Comparison of ENCODE assay signal across 8 cellular contexts in the genomic region with DNA sequence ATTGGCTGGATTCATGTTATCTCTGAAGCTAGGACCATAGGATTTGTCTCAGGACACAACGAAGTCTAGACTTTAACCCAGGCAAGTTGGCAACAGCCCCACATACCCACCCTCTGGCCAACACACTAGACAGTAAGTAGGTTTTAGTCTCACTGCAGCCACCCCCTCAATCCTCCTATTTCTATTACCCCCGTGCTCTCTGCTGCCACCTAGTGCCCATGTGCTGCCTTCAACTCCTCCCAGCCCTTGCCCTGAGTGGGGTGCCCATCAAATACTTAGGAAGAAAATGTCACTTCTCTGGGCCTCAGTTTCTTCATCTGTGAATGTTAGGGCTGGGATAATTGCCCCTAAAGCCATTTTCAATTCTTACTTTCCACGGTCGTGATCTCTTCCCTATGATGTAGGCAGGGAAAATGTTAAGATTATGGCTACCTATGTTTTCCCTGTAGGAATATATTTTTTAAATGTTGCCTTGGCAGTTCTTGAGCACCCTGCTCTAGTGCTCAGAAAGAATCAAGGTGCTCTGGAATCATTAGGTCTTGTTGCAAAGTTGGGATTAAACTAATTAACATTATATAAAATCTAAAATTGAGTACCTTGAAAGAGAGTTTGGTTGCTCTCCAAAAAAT.
DNase-seq lines count a peak whose midpoint lies in the region; ATAC-seq, FAIRE-seq and TF ChIP-seq lines count a peak whose summit lies in the region.

No MANE protein-coding gene starts in this region.

- DNase-seq in Calu3 (peak; percentile 76), WTC11 (ENCODE audit: low spot score) (peak; percentile 75), iPS-NIHi7 (ENCODE audit: extremely low spot score) (peak; percentile 64), frontal cortex (ENCODE audit: low spot score in 2 of 2) (no peak), amygdala (lab: John Stamatoyannopoulos, UW) (no peak), cerebellum (ENCODE audit: low spot score) (no peak), cardiac septum (ENCODE audit: low spot score) (no peak)

- no TSS peak for BruUV-seq in Calu3 (replicated peaks; lab: Mats Ljungman, UMichigan)

- ATAC-seq in HG02885 (IDR thresholded peaks at IDR 0.05; ENCODE audit: poor library complexity, unreplicated experiment) (peak; percentile 56), WTC11 (peak; percentile 68)

- no peak overlapping the region for H3K27ac Mint-ChIP-seq in Calu3 (ENCODE audit: unreplicated experiment)
- H3K27ac Mint-ChIP-seq in WTC11: no peak overlapping the region

- peaks cover 50% of the 10 kb centered on the region for H3K27me3 Mint-ChIP-seq in Calu3 (ENCODE audit: unreplicated experiment)
- peaks cover 36% of the 10 kb centered on the region for H3K27me3 Mint-ChIP-seq in WTC11 (ENCODE audit: low read depth)

- no peak for FAIRE-seq in frontal cortex (lab: Jason Lieb, UNC)

- intact Hi-C loops in Calu3 (cut with micrococcal nuclease; ENCODE audit: unreplicated experiment): loop anchor here (1.0 to 10.0 kb wide), 4 partner anchors 14 to 451 kb away; no protein-coding TSS in a partner anchor
- intact Hi-C loops in cardiac septum (cut with DNase I): loop anchor here (5.0 kb wide), 1 partner anchor 224 kb away; no protein-coding TSS in a partner anchor

- H3K36me3 Mint-ChIP-seq in Calu3 (ENCODE audit: insufficient read depth, unreplicated experiment) (no peaks in the 10 kb centered on the region), WTC11 (no peaks in the 10 kb centered on the region)

- TF ChIP-seq CTCF in Calu3 (IDR thresholded peaks at IDR 0.05; ENCODE audit: unreplicated experiment) (peak; percentile 89), WTC11 (IDR thresholded peaks at IDR 0.05) (peak; percentile 74)

- H3K4me1 Mint-ChIP-seq in Calu3 (ENCODE audit: low read depth, unreplicated experiment) (no peaks in the 10 kb centered on the region), WTC11 (no peaks in the 10 kb centered on the region)

- no peak overlapping the region for H3K4me3 Mint-ChIP-seq in Calu3 (ENCODE audit: low read depth, unreplicated experiment)
- H3K4me3 Mint-ChIP-seq in WTC11: no peak overlapping the region

- CTCF ChIA-PET in Calu3 (lab: Charles Lee) (interaction anchor here (1.6 to 1.8 kb wide), 2 partner anchors 14 to 224 kb away, joined by 5 read pairs; no protein-coding TSS in a partner anchor), WTC11 (lab: Charles Lee) (interaction anchor here (0.7 to 2.3 kb wide), 2 partner anchors 14 to 30 kb away, joined by 5 to 10 read pairs; no protein-coding TSS in a partner anchor)

- POLR2A ChIA-PET in WTC11 (lab: Charles Lee): no interaction called here

- H3K9me3 Mint-ChIP-seq in Calu3 (ENCODE audit: low read depth, unreplicated experiment): no peaks in the 10 kb centered on the region
- H3K9me3 Mint-ChIP-seq in WTC11: no peaks in the 10 kb centered on the region

TF ChIP-seq in WTC11, 78 proteins besides CTCF, POLR2A, EP300 and RAD21:
- TF ChIP-seq, protein P1, sequence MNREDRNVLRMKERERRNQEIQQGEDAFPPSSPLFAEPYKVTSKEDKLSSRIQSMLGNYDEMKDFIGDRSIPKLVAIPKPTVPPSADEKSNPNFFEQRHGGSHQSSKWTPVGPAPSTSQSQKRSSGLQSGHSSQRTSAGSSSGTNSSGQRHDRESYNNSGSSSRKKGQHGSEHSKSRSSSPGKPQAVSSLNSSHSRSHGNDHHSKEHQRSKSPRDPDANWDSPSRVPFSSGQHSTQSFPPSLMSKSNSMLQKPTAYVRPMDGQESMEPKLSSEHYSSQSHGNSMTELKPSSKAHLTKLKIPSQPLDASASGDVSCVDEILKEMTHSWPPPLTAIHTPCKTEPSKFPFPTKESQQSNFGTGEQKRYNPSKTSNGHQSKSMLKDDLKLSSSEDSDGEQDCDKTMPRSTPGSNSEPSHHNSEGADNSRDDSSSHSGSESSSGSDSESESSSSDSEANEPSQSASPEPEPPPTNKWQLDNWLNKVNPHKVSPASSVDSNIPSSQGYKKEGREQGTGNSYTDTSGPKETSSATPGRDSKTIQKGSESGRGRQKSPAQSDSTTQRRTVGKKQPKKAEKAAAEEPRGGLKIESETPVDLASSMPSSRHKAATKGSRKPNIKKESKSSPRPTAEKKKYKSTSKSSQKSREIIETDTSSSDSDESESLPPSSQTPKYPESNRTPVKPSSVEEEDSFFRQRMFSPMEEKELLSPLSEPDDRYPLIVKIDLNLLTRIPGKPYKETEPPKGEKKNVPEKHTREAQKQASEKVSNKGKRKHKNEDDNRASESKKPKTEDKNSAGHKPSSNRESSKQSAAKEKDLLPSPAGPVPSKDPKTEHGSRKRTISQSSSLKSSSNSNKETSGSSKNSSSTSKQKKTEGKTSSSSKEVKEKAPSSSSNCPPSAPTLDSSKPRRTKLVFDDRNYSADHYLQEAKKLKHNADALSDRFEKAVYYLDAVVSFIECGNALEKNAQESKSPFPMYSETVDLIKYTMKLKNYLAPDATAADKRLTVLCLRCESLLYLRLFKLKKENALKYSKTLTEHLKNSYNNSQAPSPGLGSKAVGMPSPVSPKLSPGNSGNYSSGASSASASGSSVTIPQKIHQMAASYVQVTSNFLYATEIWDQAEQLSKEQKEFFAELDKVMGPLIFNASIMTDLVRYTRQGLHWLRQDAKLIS (CRISPR knock-in tag; IDR thresholded peaks at IDR 0.05; ENCODE audit: borderline replicate concordance): no peak

Comparison
In these comparisons a context has a peak if more than half of its experiments do, and no peak if none do; other contexts are left out.
1. DNase-seq: peak in Calu3 (single experiment), WTC11 (single experiment) and iPS-NIHi7 (single experiment); none in frontal cortex (0 of 2), amygdala (0 of 56), cerebellum (single experiment) and cardiac septum (single experiment).